ENCODE assay signal across 10 cellular contexts in genomic region chr1:160124709-160125478, GRCh38. TPM values are rescaled to one million over a fixed set of nuclear protein-coding genes. Genes with fewer than 3 reads are reported as not detected.
DNase-seq lines count a peak whose midpoint lies in the region; TF ChIP-seq lines count a peak whose summit lies in the region.
"Had no signal": no experiment of that assay in that cellular context is flagged by ENCODE, and none has a peak within 500 bp of the region (broad histone marks: within the 10 kb centered on the region; RNA-seq: fewer than 3 reads in every experiment).

No MANE protein-coding gene starts in this region.

- no peak for TF ChIP-seq POLR2A in tibial nerve (IDR thresholded peaks at IDR 0.05)

- DNase-seq in SIG-M5 treated with dmso at 0.1 percent for 504 hours (lab: John Stamatoyannopoulos, UW; ENCODE audit: unreplicated experiment) = peak; percentile 44
- no peak for DNase-seq in SIG-M5 (lab: John Stamatoyannopoulos, UW)
- DNase-seq in astrocyte of the spinal cord (ENCODE audit: low read depth, low spot score) = peak; percentile 76
- DNase-seq in iPS-NIHi7 (ENCODE audit: extremely low spot score) = peak; percentile 53
- no peak for DNase-seq in pons (ENCODE audit: low spot score)
- DNase-seq in BE2C = no peak
- DNase-seq in tibial nerve (ENCODE audit: low spot score in 2 of 2) = no peak
- no peak for DNase-seq in NOMO-1 (lab: John Stamatoyannopoulos, UW; ENCODE audit: unreplicated experiment in 2 of 2)
- DNase-seq: activated naive CD4-positive, alpha-beta T cell treated with anti-CD3 and anti-CD28 coated beads, Interleukin-2, amount 10 ng/mL, durations not matched to agents 7 days and 5 days had no signal

- H3K9me3 ChIP-seq in BE2C = no peaks in the 10 kb centered on the region
- no peaks in the 10 kb centered on the region for H3K9me3 ChIP-seq in tibial nerve

- TF ChIP-seq EP300 in tibial nerve (IDR thresholded peaks at IDR 0.05) = no peak

- no peaks in the 10 kb centered on the region for H3K4me1 ChIP-seq in BE2C
- H3K4me1 ChIP-seq in tibial nerve = peaks cover 0 to 78% (median 21%) of the 10 kb centered on the region in 4 donors

- peak; percentile 35 for TF ChIP-seq CTCF in astrocyte of the spinal cord (IDR thresholded peaks at IDR 0.05; ENCODE audit: low read depth, low read length)
- no peak for TF ChIP-seq CTCF in BE2C (IDR thresholded peaks at IDR 0.05; ENCODE audit: low read depth, low read length)
- TF ChIP-seq CTCF in tibial nerve (IDR thresholded peaks at IDR 0.05) = no peak

- peak overlapping the region in 2 of 4 donors; percentile 68 to 76 for H3K27ac ChIP-seq in tibial nerve

- in situ Hi-C loops in astrocyte of the spinal cord (cut with HindIII; ENCODE audit: low sequenced_read_pairs) = no loop called here

- H3K27me3 ChIP-seq in BE2C (no peaks in the 10 kb centered on the region), tibial nerve (no peaks in the 10 kb centered on the region)

- H3K4me3 ChIP-seq in astrocyte of the spinal cord (ENCODE audit: low read depth, low read length) = no peak overlapping the region
- H3K4me3 ChIP-seq in BE2C (ENCODE audit: low read depth, low read length) = no peak overlapping the region
- H3K4me3 ChIP-seq in tibial nerve = no peak overlapping the region

- H3K36me3 ChIP-seq in BE2C = no peaks in the 10 kb centered on the region
- H3K36me3 ChIP-seq in tibial nerve = peaks cover 0 to 60% (median 0%) of the 10 kb centered on the region in 3 donors

- 54 to 61% methylated on average over 8 of the region's 8 CpGs for WGBS in tibial nerve, 2 donors

RNA-seq across cellular contexts. Expression of gene ATP1A2, which starts 9.3 kb away (rescaled TPM):
- not detected for polyA plus RNA-seq in BE2C (2012; ENCODE audit: insufficient read depth, insufficient read length, low read depth)
- total RNA-seq in tibial nerve = 100 to 1,000 TPM; 173 to 211 (median 201) TPM
- total RNA-seq: lung microvascular endothelial cell had no signal

RNA-seq across cellular contexts. Expression of gene IGSF8, which starts 26.5 kb away (rescaled TPM):
- 5.6 TPM for polyA plus RNA-seq in BE2C (2012; ENCODE audit: insufficient read depth, insufficient read length, low read depth)
- total RNA-seq in tibial nerve = 10 to 100 TPM; 42.6 to 73.9 (median 50.7) TPM

RNA-seq across cellular contexts. Expression of gene ATP1A4, which starts 26.5 kb away (rescaled TPM):
- polyA plus RNA-seq in BE2C (2012; ENCODE audit: insufficient read depth, insufficient read length, low read depth) = 0.20 TPM
- 1 to 10 TPM in 3 of 4 donors, under 1 TPM in 1; 0.90 to 5.0 (median 2.1) TPM for total RNA-seq in tibial nerve
- total RNA-seq: lung microvascular endothelial cell had no signal

RNA-seq across cellular contexts. Expression of gene KCNJ9, which starts 43.6 kb away (rescaled TPM):
- polyA plus RNA-seq in BE2C (2012; ENCODE audit: insufficient read depth, insufficient read length, low read depth) = not detected
- total RNA-seq in tibial nerve = under 1 TPM in 1 of 4 donors, not detected in 3; 0.60 TPM
- total RNA-seq: lung microvascular endothelial cell had no signal

RNA-seq across cellular contexts. Expression of gene KCNJ10, which starts 54.9 kb away (rescaled TPM):
- 2.1 TPM for polyA plus RNA-seq in BE2C (2012; ENCODE audit: insufficient read depth, insufficient read length, low read depth)
- 10 to 100 TPM in 1 of 4 donors, 1 to 10 TPM in 3; 6.5 to 13.5 (median 8.8) TPM for total RNA-seq in tibial nerve
- total RNA-seq: lung microvascular endothelial cell had no signal

Comparison
In these comparisons a context has a peak if more than half of its experiments do, and no peak if none do; other contexts are left out.
1. DNase-seq: peak in SIG-M5 treated with dmso at 0.1 percent for 504 hours (single experiment), astrocyte of the spinal cord (single experiment) and iPS-NIHi7 (single experiment); none in SIG-M5 (single experiment), pons (single experiment), BE2C (single experiment), tibial nerve (0 of 2) and NOMO-1 (0 of 2).